In genomic region chr13:86269511-86269910, GRCh38 we compare ENCODE assay signal across 28 cellular contexts.
"Had no signal": no experiment of that assay in that cellular context is flagged by ENCODE, and none has a peak within 500 bp of the region (broad histone marks: within the 10 kb centered on the region; RNA-seq: fewer than 3 reads in every experiment).

No MANE protein-coding gene starts in this region.

- FAIRE-seq: colon, endothelial cell of umbilical vein, islet of Langerhans, urothelium cell line had no signal

- ATAC-seq: foreskin keratinocyte; gastroesophageal sphincter; heart left ventricle; left cardiac atrium; left lung; mucosa of descending colon; psoas muscle; right cardiac atrium; stimulated activated memory B cell treated with anti-CD40 and anti-IgM and Interleukin-4, amounts not matched to agents 10 μg/mL and 1 μg/mL and 100 μg/mL, for 72 hours; stimulated activated naive CD8-positive, alpha-beta T cell treated with anti-CD3 and anti-CD28 coated beads, Interleukin-15, Interleukin-2, amounts not matched to agents 100 U/mL and 50 U/mL, for 24 hours had no signal

- H3K36me3 ChIP-seq: esophagus muscularis mucosa, gastroesophageal sphincter, heart left ventricle, left lung, spleen, tibial nerve, upper lobe of left lung had no signal

- H3K9me3 ChIP-seq: gastroesophageal sphincter, left lung, psoas muscle, testis, tibial nerve, upper lobe of left lung had no signal

- H3K27ac ChIP-seq: dorsolateral prefrontal cortex, esophagus muscularis mucosa, foreskin keratinocyte, gastroesophageal sphincter, heart left ventricle, left lung, psoas muscle, skin epidermis, spleen, testis, tibial nerve, upper lobe of left lung had no signal

- H3K27me3 ChIP-seq: dorsolateral prefrontal cortex, esophagus muscularis mucosa, foreskin keratinocyte, gastroesophageal sphincter, heart left ventricle, left lung, spleen, testis, tibial nerve, upper lobe of left lung had no signal

- H3K4me3 ChIP-seq: dorsolateral prefrontal cortex, esophagus muscularis mucosa, gastroesophageal sphincter, heart left ventricle, left lung, mucosa of descending colon, psoas muscle, skin epidermis, spleen, testis, tibial nerve, upper lobe of left lung had no signal

- DNase-seq: dorsolateral prefrontal cortex; effector CD4-positive, alpha-beta T cell; foreskin keratinocyte; heart left ventricle; hippocampal formation; left cardiac atrium; left lung; mesenchymal stem cell; mucosa of descending colon; naive B cell; nucleus accumbens; psoas muscle; right cardiac atrium; spleen; stimulated activated CD4-positive, alpha-beta T cell treated with anti-CD3 and anti-CD28 coated beads, Interleukin-4, amount 100 ng/mL, for 4 hours; stimulated activated naive CD8-positive, alpha-beta T cell treated with anti-CD3 and anti-CD28 coated beads, Interleukin-15, Interleukin-2, amounts not matched to agents 100 U/mL and 50 U/mL, for 24 hours; substantia nigra; testis; upper lobe of left lung had no signal

- H3K4me1 ChIP-seq: esophagus muscularis mucosa, foreskin keratinocyte, gastroesophageal sphincter, heart left ventricle, left lung, psoas muscle, spleen, testis, tibial nerve, upper lobe of left lung had no signal
